ENCODE assay signal across 8 cellular contexts in genomic region chr1:184843732-184844495, GRCh38.
A peak's percentile ranks its signal among the peaks of the same experiment; 100 is the strongest.
DNase-seq lines count a peak whose midpoint lies in the region; ATAC-seq, FAIRE-seq and TF ChIP-seq lines count a peak whose summit lies in the region.

No MANE protein-coding gene starts in this region.

- no peaks in the 10 kb centered on the region for H3K27me3 Mint-ChIP-seq in endodermal cell (ENCODE audit: insufficient read depth)

- no peak overlapping the region for H3K4me3 Mint-ChIP-seq in endodermal cell

- no peaks in the 10 kb centered on the region for H3K36me3 ChIP-seq in endodermal cell (ENCODE audit: control insufficient read depth, insufficient read depth, low read length)

- WGBS in A549 (ENCODE audit: missing lambda C conversion rate) = 6% methylated on average over 6 of the region's 6 CpGs
- 84 to 85% methylated on average over 6 of the region's 6 CpGs for WGBS in endodermal cell (ENCODE audit: insufficient coverage in 1 of 2, insufficient read length in 1 of 2), 2 experiments

- H3K27ac ChIP-seq in A549 (no peak overlapping the region), endodermal cell (ENCODE audit: low read depth, low read length) (no peak overlapping the region)

- no peak overlapping the region for H3K4me2 ChIP-seq in A549

- H3K36me3 Mint-ChIP-seq in endodermal cell (ENCODE audit: low read depth) = no peaks in the 10 kb centered on the region

- peaks cover 4% of the 10 kb centered on the region for H3K9me3 Mint-ChIP-seq in endodermal cell

- ATAC-seq in A549 (no peak), HG03521 (IDR thresholded peaks at IDR 0.05; ENCODE audit: unreplicated experiment) (peak; percentile 98)

- POLR2A ChIA-PET in A549 (lab: Yijun Ruan, JAX) = no interaction called here

- no peak for TF ChIP-seq EP300 in A549 (IDR thresholded peaks at IDR 0.05)

- H3K9me3 ChIP-seq in A549 (no peaks in the 10 kb centered on the region), endodermal cell (ENCODE audit: control insufficient read depth, low read length) (no peaks in the 10 kb centered on the region)

- CTCF ChIA-PET in A549 (lab: Yijun Ruan, JAX) = no interaction called here

- no peaks in the 10 kb centered on the region for H3K4me1 Mint-ChIP-seq in endodermal cell

- no peak for TF ChIP-seq POLR2A in A549 (IDR thresholded peaks at IDR 0.05; ENCODE audit: low read length)

- TF ChIP-seq CTCF in A549 (IDR thresholded peaks at IDR 0.05) (no peak), GM20000 (IDR thresholded peaks at IDR 0.05; ENCODE audit: extremely low read depth, missing control alignments) (no peak), endodermal cell (conservative IDR thresholded peaks at IDR 0.05) (no peak)

- H3K9ac ChIP-seq in endodermal cell (ENCODE audit: extremely low read depth, low read length, poor library complexity, severe bottlenecking) = no peak overlapping the region

- TF ChIP-seq RAD21 in A549 (conservative IDR thresholded peaks at IDR 0.05 in 1 of 2, IDR thresholded peaks at IDR 0.05 in 1 of 2) = no peak

- no peak overlapping the region for H3K27ac Mint-ChIP-seq in endodermal cell

- H3K4me1 ChIP-seq in A549 (peaks cover 3% of the 10 kb centered on the region), endodermal cell (ENCODE audit: control insufficient read depth, insufficient read depth, low read length) (no peaks in the 10 kb centered on the region)

- no peaks in the 10 kb centered on the region for H3K27me3 ChIP-seq in endodermal cell (ENCODE audit: control insufficient read depth, insufficient read depth, low read length, poor library complexity, severe bottlenecking)

- H3K4me3 ChIP-seq in A549 = no peak overlapping the region
- H3K4me3 ChIP-seq in endodermal cell (ENCODE audit: low read length) = no peak overlapping the region

- DNase-seq in A549 (ENCODE audit: low read depth in 1 of 2, low spot score in 1 of 2) (no peak), GM20000 (ENCODE audit: low spot score) (peak; percentile 31), activated T-cell treated with anti-CD3 and anti-CD28 coated beads for 24 hours (ENCODE audit: low read depth) (peak; percentile 41), NCI-H1105 (lab: John Stamatoyannopoulos, UW) (no peak), NCI-H2227 treated with DMSO at 0.1 percent for 48 hours (lab: John Stamatoyannopoulos, UW) (no peak), endodermal cell (no peak)
- peak; percentile 21 for DNase-seq in stimulated activated CD8-positive, alpha-beta memory T cell treated with anti-CD3 and anti-CD28 coated beads, Interleukin-12 subunit alpha, Interleukin-12 subunit beta, amount 100 ng/mL, for 24 hours (ENCODE audit: extremely low read depth)

- no peak for FAIRE-seq in A549 (lab: Jason Lieb, UNC)

TF ChIP-seq in A549, 52 proteins besides CTCF, POLR2A, EP300 and RAD21:
- no peak for TF ChIP-seq RFX5 (IDR thresholded peaks at IDR 0.05)
- peak; percentile 26; the same call in 1 of the 2 replicates for TF ChIP-seq USF2 (IDR thresholded peaks at IDR 0.05)

Comparison
In these comparisons a context has a peak if more than half of its experiments do, and no peak if none do; other contexts are left out.
1. DNase-seq: peak in GM20000 (single experiment), activated T-cell treated with anti-CD3 and anti-CD28 coated beads for 24 hours (single experiment) and stimulated activated CD8-positive, alpha-beta memory T cell treated with anti-CD3 and anti-CD28 coated beads, Interleukin-12 subunit alpha, Interleukin-12 subunit beta, amount 100 ng/mL, for 24 hours (single experiment); none in A549 (0 of 2), NCI-H1105 (single experiment), NCI-H2227 treated with DMSO at 0.1 percent for 48 hours (single experiment) and endodermal cell (single experiment).